ENCODE assay signal across 8 cellular contexts in the genomic region with DNA sequence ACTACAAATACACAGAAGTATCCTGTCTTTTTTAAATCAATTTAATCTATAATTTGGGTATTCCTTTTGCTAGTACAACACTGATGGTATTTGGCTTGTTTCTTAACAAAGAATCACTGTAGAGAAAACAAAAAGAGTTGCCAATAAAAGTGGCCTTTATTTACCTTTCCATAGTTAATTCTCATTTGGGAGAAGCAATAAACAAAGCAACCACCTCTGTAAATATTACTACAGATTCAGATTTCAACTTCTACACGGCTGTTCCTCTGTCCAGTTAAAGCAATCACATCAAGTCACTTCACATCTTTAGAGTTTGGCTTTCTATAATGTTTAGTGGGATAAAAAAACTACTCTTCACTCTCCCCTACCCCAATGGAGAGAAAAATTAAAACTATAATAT.
"Had no signal": no experiment of that assay in that cellular context is flagged by ENCODE, and none has a peak within 500 bp of the region (broad histone marks: within the 10 kb centered on the region; RNA-seq: fewer than 3 reads in every experiment).

No MANE protein-coding gene starts in this region.

- H3K4me2 ChIP-seq: GM23338 had no signal

- H3K4me3 ChIP-seq: GM23338, K562 had no signal

- DNase-seq: H9, HCEC 1CT, IMR-90 had no signal

- H3K4me3 Mint-ChIP-seq: GM23338, H9 had no signal

- ATAC-seq: GM23338, K562 had no signal

- FAIRE-seq: H1, H54, HTR-8/SVneo, K562 had no signal

- H2AFZ ChIP-seq: GM23338 had no signal

- H3K9me3 Mint-ChIP-seq: GM23338, H9 had no signal
